14 cellular contexts compared by ENCODE assay signal in the genomic region with DNA sequence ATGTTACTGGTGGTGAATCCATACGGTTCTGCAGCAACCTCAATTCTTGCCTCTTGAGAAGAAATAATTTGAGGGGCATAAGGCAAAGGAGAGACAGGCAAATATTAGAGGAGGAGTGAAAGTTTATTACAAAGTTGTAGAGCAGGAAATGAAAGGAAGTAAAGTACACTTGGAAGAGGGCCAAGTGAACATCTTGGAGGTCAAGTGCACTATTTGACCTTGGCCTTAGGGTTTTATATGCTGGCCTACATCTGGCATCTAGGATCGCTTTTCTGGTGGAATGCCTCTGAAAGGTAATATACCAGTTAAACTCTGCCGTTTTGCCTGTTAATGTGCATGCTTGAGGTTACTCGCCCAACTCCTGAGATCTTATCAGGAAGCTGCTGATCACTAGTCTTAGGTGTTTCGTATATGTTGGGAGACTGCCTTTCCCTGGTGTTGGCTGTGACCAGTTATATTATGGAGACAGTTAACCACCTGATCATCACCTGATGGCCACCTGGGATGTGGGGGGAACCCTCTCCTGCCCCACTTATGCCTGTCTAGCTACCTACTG.
"Had no signal": no experiment of that assay in that cellular context is flagged by ENCODE, and none has a peak within 500 bp of the region (broad histone marks: within the 10 kb centered on the region; RNA-seq: fewer than 3 reads in every experiment).

No MANE protein-coding gene starts in this region.

- H3K27ac ChIP-seq: dorsolateral prefrontal cortex, esophagus muscularis mucosa, suprapubic skin had no signal

- H3K9me3 ChIP-seq: esophagus muscularis mucosa, suprapubic skin had no signal

- H3K4me3 ChIP-seq: dorsolateral prefrontal cortex, esophagus muscularis mucosa, suprapubic skin had no signal

- H3K4me1 ChIP-seq: esophagus muscularis mucosa, suprapubic skin had no signal

- H3K36me3 ChIP-seq: esophagus muscularis mucosa, suprapubic skin had no signal

- ATAC-seq: activated T-cell treated with anti-CD3 and anti-CD28 coated beads, Interleukin-2, amount 50 U/mL, for 4 hours; left lobe of liver; natural killer cell; sciatic nerve; stimulated activated naive CD8-positive, alpha-beta T cell treated with anti-CD3 and anti-CD28 coated beads, Interleukin-15, Interleukin-2, amounts not matched to agents 100 U/mL and 50 U/mL, for 24 hours had no signal

- DNase-seq: activated gamma-delta T cell treated with Interleukin-2 at 50 U/mL for 16 hours; activated naive CD8-positive, alpha-beta T cell treated with anti-CD3 and anti-CD28 coated beads for 36 hours; activated T-cell treated with anti-CD3 and anti-CD28 coated beads, Interleukin-2, amount 50 U/mL, for 4 hours; dorsolateral prefrontal cortex; glutamatergic neuron; immature natural killer cell; natural killer cell; occipital lobe; stimulated activated naive CD8-positive, alpha-beta T cell treated with anti-CD3 and anti-CD28 coated beads, Interleukin-15, Interleukin-2, amounts not matched to agents 100 U/mL and 50 U/mL, for 24 hours had no signal

- H3K27me3 ChIP-seq: dorsolateral prefrontal cortex, esophagus muscularis mucosa, suprapubic skin had no signal

- FAIRE-seq: endometrium had no signal
